Comparison of ENCODE assay signal across 11 cellular contexts in the genomic region with DNA sequence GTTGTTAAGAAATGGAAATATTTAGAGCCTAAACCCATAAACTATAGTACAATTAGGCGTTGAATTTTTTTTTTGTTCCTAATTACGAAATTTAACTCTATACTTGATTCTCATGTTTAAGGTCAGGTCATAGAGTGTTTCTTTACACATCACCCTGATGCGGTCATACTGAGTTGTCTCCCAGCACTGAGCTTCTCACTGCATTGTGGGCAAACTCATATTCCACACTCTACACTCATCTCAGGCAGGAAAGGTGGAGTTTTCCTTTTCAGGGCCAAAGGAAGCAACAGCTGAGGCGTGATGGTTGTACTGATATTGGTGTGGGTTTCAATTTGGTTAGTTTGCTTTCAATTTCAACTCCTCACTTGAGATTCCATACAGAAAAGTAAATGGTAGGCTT.
DNase-seq lines count a peak whose midpoint lies in the region; ATAC-seq and TF ChIP-seq lines count a peak whose summit lies in the region.
"Had no signal": no experiment of that assay in that cellular context is flagged by ENCODE, and none has a peak within 500 bp of the region (broad histone marks: within the 10 kb centered on the region; RNA-seq: fewer than 3 reads in every experiment).

No MANE protein-coding gene starts in this region.

- H4K20me1 ChIP-seq in SK-N-SH (ENCODE audit: insufficient read depth): no peaks in the 10 kb centered on the region
- no peaks in the 10 kb centered on the region for H4K20me1 ChIP-seq in osteoblast (ENCODE audit: insufficient read depth, low read length)
- H4K20me1 ChIP-seq: BLaER1 treated with 17β-estradiol and CSF1 and Interleukin-3, amounts not matched to agents 10 nM and 100 nM had no signal

- WGBS in SK-N-SH (ENCODE audit: low lambda C conversion rate): 70% methylated on average over 4 of the region's 4 CpGs

- CTCF ChIA-PET in SK-N-SH (lab: Yijun Ruan, JAX): interaction anchor here (1.7 kb wide), 1 partner anchor 73 kb away, joined by 3 read pairs; no protein-coding TSS in a partner anchor
- CTCF ChIA-PET in CD8-positive, alpha-beta T cell (lab: Charles Lee): no interaction called here

- H3K36me3 ChIP-seq in SK-N-SH (replicated peaks in 1 of 2; ENCODE audit: control insufficient read depth in 1 of 2, insufficient read depth in 2 of 2, low read length in 1 of 2) (no peaks in the 10 kb centered on the region), osteoblast (ENCODE audit: insufficient read depth, low read length) (no peaks in the 10 kb centered on the region)
- H3K36me3 ChIP-seq in CD8-positive, alpha-beta T cell (ENCODE audit: insufficient read depth, low read length): no peaks in the 10 kb centered on the region
- H3K36me3 ChIP-seq: BLaER1 treated with 17β-estradiol and CSF1 and Interleukin-3, amounts not matched to agents 10 nM and 100 nM had no signal

- H3K79me2 ChIP-seq in SK-N-SH (ENCODE audit: insufficient read depth) (no peaks in the 10 kb centered on the region; the same call in 1 of the 2 replicates), osteoblast (ENCODE audit: insufficient read depth, low read length) (no peaks in the 10 kb centered on the region)

- H3K4me1 ChIP-seq in SK-N-SH (ENCODE audit: control insufficient read depth in 1 of 2, insufficient read depth in 2 of 2, low read depth in 1 of 2, low read length in 1 of 2) (peaks cover 0 to 6% of the 10 kb centered on the region in 2 experiments; a peak in 2 of 4 replicates), osteoblast (ENCODE audit: insufficient read depth, low read length) (peaks cover 50% of the 10 kb centered on the region)
- H3K4me1 ChIP-seq in CD8-positive, alpha-beta T cell (ENCODE audit: insufficient read depth, low read length): no peaks in the 10 kb centered on the region
- H3K4me1 ChIP-seq: BLaER1 treated with 17β-estradiol and CSF1 and Interleukin-3, amounts not matched to agents 10 nM and 100 nM had no signal

- no peak for TF ChIP-seq RAD21 in SK-N-SH (IDR thresholded peaks at IDR 0.05; ENCODE audit: low read length)

- no peaks in the 10 kb centered on the region for H3K36me3 Mint-ChIP-seq in CD8-positive, alpha-beta T cell

- peaks cover 16% of the 10 kb centered on the region for H3K9me3 Mint-ChIP-seq in CD8-positive, alpha-beta T cell
- H3K9me3 Mint-ChIP-seq: T-helper 1 cell treated with Interleukin-12 subunit alpha and Interleukin-12 subunit beta and Interleukin-4 antibody, amounts not matched to agents 30 μg/mL and 1 μg/mL, for 36 hours had no signal

- POLR2A ChIA-PET in SK-N-SH (lab: Yijun Ruan, JAX): no interaction called here
- POLR2A ChIA-PET in CD8-positive, alpha-beta T cell (lab: Charles Lee): no interaction called here

- ATAC-seq in CD8-positive, alpha-beta T cell: no peak
- ATAC-seq: HCT116 had no signal

- DNase-seq in AG08396 (ENCODE audit: low spot score): peak; percentile 27
- DNase-seq in SK-N-SH: no peak
- peak; percentile 75 for DNase-seq in fibroblast of pulmonary artery (ENCODE audit: low read depth)
- DNase-seq in osteoblast (ENCODE audit: insufficient read length, low spot score, missing footprints): peak; percentile 59
- DNase-seq in CD8-positive, alpha-beta T cell: no peak
- no peak for DNase-seq in pons (ENCODE audit: low spot score)
- DNase-seq in NCI-H446 (lab: John Stamatoyannopoulos, UW): no peak
- DNase-seq in hippocampal formation (lab: John Stamatoyannopoulos, UW): no peak

- H3K9me3 ChIP-seq in SK-N-SH (no peaks in the 10 kb centered on the region), osteoblast (ENCODE audit: low read depth, low read length) (no peaks in the 10 kb centered on the region)
- no peaks in the 10 kb centered on the region for H3K9me3 ChIP-seq in CD8-positive, alpha-beta T cell (ENCODE audit: low read length)
- H3K9me3 ChIP-seq: BLaER1 treated with 17β-estradiol and CSF1 and Interleukin-3, amounts not matched to agents 10 nM and 100 nM had no signal

- no peak for TF ChIP-seq CTCF in SK-N-SH (IDR thresholded peaks at IDR 0.05)
- TF ChIP-seq CTCF in fibroblast of pulmonary artery (IDR thresholded peaks at IDR 0.05; ENCODE audit: low read length, missing control alignments): no peak
- no peak for TF ChIP-seq CTCF in osteoblast (IDR thresholded peaks at IDR 0.05; ENCODE audit: extremely low read depth, low read depth, low read length)
- TF ChIP-seq CTCF in CD8-positive, alpha-beta T cell (IDR thresholded peaks at IDR 0.05): no peak

- H2AFZ ChIP-seq in SK-N-SH (ENCODE audit: low read depth): no peak overlapping the region
- no peak overlapping the region for H2AFZ ChIP-seq in osteoblast (ENCODE audit: low read length)

- H3F3A ChIP-seq in SK-N-SH (replicated peaks; ENCODE audit: insufficient read depth): peaks cover 37% of the 10 kb centered on the region

- H3K27me3 ChIP-seq in SK-N-SH (ENCODE audit: insufficient read depth): no peaks in the 10 kb centered on the region
- H3K27me3 ChIP-seq in osteoblast (ENCODE audit: insufficient read depth, low read length): no peaks in the 10 kb centered on the region
- H3K27me3 ChIP-seq in CD8-positive, alpha-beta T cell (ENCODE audit: insufficient read depth, low read length): no peaks in the 10 kb centered on the region
- H3K27me3 ChIP-seq: BLaER1 treated with 17β-estradiol and CSF1 and Interleukin-3, amounts not matched to agents 10 nM and 100 nM had no signal

- no peaks in the 10 kb centered on the region for H3K4me1 Mint-ChIP-seq in CD8-positive, alpha-beta T cell (ENCODE audit: low read depth)

- no peak overlapping the region for H3K4me3 Mint-ChIP-seq in CD8-positive, alpha-beta T cell
- H3K4me3 Mint-ChIP-seq: T-helper 1 cell treated with Interleukin-12 subunit alpha and Interleukin-12 subunit beta and Interleukin-4 antibody, amounts not matched to agents 30 μg/mL and 1 μg/mL, for 36 hours had no signal

- H3K9me2 ChIP-seq in SK-N-SH: no peaks in the 10 kb centered on the region

- H3K9ac ChIP-seq in SK-N-SH: peak overlapping the region; percentile 33; the same call in 1 of the 2 replicates
- H3K9ac ChIP-seq: BLaER1 treated with 17β-estradiol and CSF1 and Interleukin-3, amounts not matched to agents 10 nM and 100 nM had no signal

- no peak for TF ChIP-seq EP300 in SK-N-SH (IDR thresholded peaks at IDR 0.05; ENCODE audit: borderline replicate concordance in 1 of 2, low read depth in 1 of 2, low read length in 1 of 2)

- H3K27ac ChIP-seq in SK-N-SH (ENCODE audit: low read depth in 2 of 2, low read length in 1 of 2) (peak overlapping the region; percentile 82 to 88), osteoblast (ENCODE audit: low read depth, low read length) (peak overlapping the region; percentile 67)
- no peak overlapping the region for H3K27ac ChIP-seq in CD8-positive, alpha-beta T cell (ENCODE audit: low read depth, low read length)
- H3K27ac ChIP-seq: BLaER1 treated with 17β-estradiol and CSF1 and Interleukin-3, amounts not matched to agents 10 nM and 100 nM had no signal

- intact Hi-C loops in CD8-positive, alpha-beta T cell (cut with DNase I, micrococcal nuclease): no loop called here

- H3K4me3 ChIP-seq in SK-N-SH (ENCODE audit: low read depth in 2 of 2, low read length in 1 of 2) (peak overlapping the region in 1 of 2 experiments; percentile 21; a peak in 1 of 4 replicates), fibroblast of pulmonary artery (replicated peaks; ENCODE audit: low read depth, low read length) (peak overlapping the region; percentile 26), osteoblast (ENCODE audit: insufficient read depth, low read length) (peak overlapping the region; percentile 33)
- H3K4me3 ChIP-seq in CD8-positive, alpha-beta T cell (ENCODE audit: low read depth, low read length): no peak overlapping the region
- H3K4me3 ChIP-seq: BLaER1 treated with 17β-estradiol and CSF1 and Interleukin-3, amounts not matched to agents 10 nM and 100 nM had no signal

- H3K4me2 ChIP-seq in SK-N-SH (peak overlapping the region; percentile 47), osteoblast (ENCODE audit: insufficient read depth, low read length) (peak overlapping the region; percentile 70)
- H3K4me2 ChIP-seq: BLaER1 treated with 17β-estradiol and CSF1 and Interleukin-3, amounts not matched to agents 10 nM and 100 nM had no signal

- H3K27me3 Mint-ChIP-seq in CD8-positive, alpha-beta T cell (ENCODE audit: low read depth): no peaks in the 10 kb centered on the region

- no peak overlapping the region for H3K27ac Mint-ChIP-seq in CD8-positive, alpha-beta T cell
- H3K27ac Mint-ChIP-seq: T-helper 1 cell treated with Interleukin-12 subunit alpha and Interleukin-12 subunit beta and Interleukin-4 antibody, amounts not matched to agents 30 μg/mL and 1 μg/mL, for 36 hours had no signal

TF ChIP-seq in SK-N-SH, 30 proteins besides CTCF, POLR2A, EP300 and RAD21 (continues in another document):
- TF ChIP-seq CHD2 (IDR thresholded peaks at IDR 0.05; ENCODE audit: low read length, partially characterized antibody) (no peak), TAF1 (IDR thresholded peaks at IDR 0.05; ENCODE audit: borderline replicate concordance, low read depth, low read length) (0 out of 2 replicates have a peak, but pooled peaks have one; percentile 8)
- TF ChIP-seq, protein P1, sequence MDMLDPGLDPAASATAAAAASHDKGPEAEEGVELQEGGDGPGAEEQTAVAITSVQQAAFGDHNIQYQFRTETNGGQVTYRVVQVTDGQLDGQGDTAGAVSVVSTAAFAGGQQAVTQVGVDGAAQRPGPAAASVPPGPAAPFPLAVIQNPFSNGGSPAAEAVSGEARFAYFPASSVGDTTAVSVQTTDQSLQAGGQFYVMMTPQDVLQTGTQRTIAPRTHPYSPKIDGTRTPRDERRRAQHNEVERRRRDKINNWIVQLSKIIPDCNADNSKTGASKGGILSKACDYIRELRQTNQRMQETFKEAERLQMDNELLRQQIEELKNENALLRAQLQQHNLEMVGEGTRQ (IDR thresholded peaks at IDR 0.05; ENCODE audit: borderline replicate concordance, low read depth, low read length): no peak
- TF ChIP-seq, protein P2, sequence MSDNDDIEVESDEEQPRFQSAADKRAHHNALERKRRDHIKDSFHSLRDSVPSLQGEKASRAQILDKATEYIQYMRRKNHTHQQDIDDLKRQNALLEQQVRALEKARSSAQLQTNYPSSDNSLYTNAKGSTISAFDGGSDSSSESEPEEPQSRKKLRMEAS (IDR thresholded peaks at IDR 0.05; ENCODE audit: low read depth): 0 out of 2 replicates have a peak, but pooled peaks have one; percentile 6
- TF ChIP-seq, protein P3, sequence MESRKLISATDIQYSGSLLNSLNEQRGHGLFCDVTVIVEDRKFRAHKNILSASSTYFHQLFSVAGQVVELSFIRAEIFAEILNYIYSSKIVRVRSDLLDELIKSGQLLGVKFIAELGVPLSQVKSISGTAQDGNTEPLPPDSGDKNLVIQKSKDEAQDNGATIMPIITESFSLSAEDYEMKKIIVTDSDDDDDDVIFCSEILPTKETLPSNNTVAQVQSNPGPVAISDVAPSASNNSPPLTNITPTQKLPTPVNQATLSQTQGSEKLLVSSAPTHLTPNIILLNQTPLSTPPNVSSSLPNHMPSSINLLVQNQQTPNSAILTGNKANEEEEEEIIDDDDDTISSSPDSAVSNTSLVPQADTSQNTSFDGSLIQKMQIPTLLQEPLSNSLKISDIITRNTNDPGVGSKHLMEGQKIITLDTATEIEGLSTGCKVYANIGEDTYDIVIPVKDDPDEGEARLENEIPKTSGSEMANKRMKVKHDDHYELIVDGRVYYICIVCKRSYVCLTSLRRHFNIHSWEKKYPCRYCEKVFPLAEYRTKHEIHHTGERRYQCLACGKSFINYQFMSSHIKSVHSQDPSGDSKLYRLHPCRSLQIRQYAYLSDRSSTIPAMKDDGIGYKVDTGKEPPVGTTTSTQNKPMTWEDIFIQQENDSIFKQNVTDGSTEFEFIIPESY (IDR thresholded peaks at IDR 0.05; ENCODE audit: borderline replicate concordance, low read depth): no peak

Comparison
In these comparisons a context has a peak if more than half of its experiments do, and no peak if none do; other contexts are left out.
1. DNase-seq: peak in AG08396 (single experiment), fibroblast of pulmonary artery (single experiment) and osteoblast (single experiment); none in SK-N-SH (single experiment), CD8-positive, alpha-beta T cell (0 of 7), pons (single experiment), NCI-H446 (0 of 2) and hippocampal formation (0 of 2).